Comparison of ENCODE assay signal across 10 cellular contexts in genomic region chr21:41954654-41955499, GRCh38. TPM values are rescaled to one million over a fixed set of nuclear protein-coding genes. Genes with fewer than 3 reads are reported as not detected.
DNase-seq lines count a peak whose midpoint lies in the region; ATAC-seq, FAIRE-seq and TF ChIP-seq lines count a peak whose summit lies in the region.
"Had no signal": no experiment of that assay in that cellular context is flagged by ENCODE, and none has a peak within 500 bp of the region (broad histone marks: within the 10 kb centered on the region; RNA-seq: fewer than 3 reads in every experiment).

No MANE protein-coding gene starts in this region.

- peaks cover 37% of the 10 kb centered on the region for H3K4me1 ChIP-seq in GM12878 (ENCODE audit: control insufficient read depth, insufficient read depth, low read length)

- H3K27ac Mint-ChIP-seq in CD4-positive, alpha-beta T cell = no peak overlapping the region
- H3K27ac Mint-ChIP-seq in nephron = peak overlapping the region; percentile 2 to 51 (median 11)

- no peak for TF ChIP-seq RAD21 in GM12878 (IDR thresholded peaks at IDR 0.05; ENCODE audit: insufficient read depth, low read depth, low read length)

- SMC1A ChIA-PET in GM12878 (lab: Charles Lee; ENCODE audit: uncharacterized antibody, unreplicated experiment) = interaction anchor here (1.2 to 1.4 kb wide), 5 partner anchors 12 to 162 kb away, joined by 3 to 4 read pairs (median 3); no protein-coding TSS in a partner anchor

- POLR2A ChIA-PET in CD4-positive, alpha-beta T cell (lab: Charles Lee) = interaction anchor here (0.6 kb wide), 1 partner anchor 115 kb away, joined by 3 read pairs; no protein-coding TSS in a partner anchor
- POLR2A ChIA-PET in GM12878 (lab: Charles Lee) = interaction anchor here (0.8 kb wide), 1 partner anchor 46 kb away, joined by 3 read pairs; no protein-coding TSS in a partner anchor

- H3K9ac ChIP-seq in GM12878 (ENCODE audit: control insufficient read depth, insufficient read depth, low read length) = 0 out of 2 replicates have a peak overlapping the region, but pooled peaks have one; percentile 24

- no peak for ATAC-seq in CD4-positive, alpha-beta T cell (ENCODE audit: poor library complexity)
- ATAC-seq in GM12878 = no peak

- intact Hi-C loops in CD4-positive, alpha-beta T cell (cut with DNase I, micrococcal nuclease) = no loop called here
- intact Hi-C loops in GM12878 (cut with micrococcal nuclease; ENCODE audit: unreplicated experiment) = loop anchor here (5.0 kb wide), 2 partner anchors 47 to 107 kb away; no protein-coding TSS in a partner anchor

- in situ Hi-C loops in GM12878 (cut with MboI) = no loop called here

- H2AFZ ChIP-seq in GM12878 (ENCODE audit: control insufficient read depth, low read depth, low read length) = no peak overlapping the region; the same call in 1 of the 2 replicates

- no peak overlapping the region for H3K4me3 ChIP-seq in GM12878

- H3K27me3 ChIP-seq in CD4-positive, alpha-beta T cell (ENCODE audit: control insufficient read depth, insufficient read depth, low read length) = no peaks in the 10 kb centered on the region
- H3K27me3 ChIP-seq in GM12878 (replicated peaks in 1 of 2; ENCODE audit: control insufficient read depth in 2 of 2, insufficient read depth in 2 of 2, low read length in 1 of 2) = no peaks in the 10 kb centered on the region

- TF ChIP-seq POLR2A in GM12878 (IDR thresholded peaks at IDR 0.05; ENCODE audit: low read depth, low read length) = no peak

- H3K4me1 Mint-ChIP-seq in CD4-positive, alpha-beta T cell (ENCODE audit: low read depth) = peaks cover 24% of the 10 kb centered on the region
- H3K4me1 Mint-ChIP-seq in nephron = peaks cover 45% of the 10 kb centered on the region

- CTCF ChIA-PET in CD4-positive, alpha-beta T cell (lab: Charles Lee) = no interaction called here
- CTCF ChIA-PET in GM12878 (lab: Yijun Ruan, JAX) = no interaction called here

- peak overlapping the region; percentile 18 for H3K4me3 Mint-ChIP-seq in CD4-positive, alpha-beta T cell
- H3K4me3 Mint-ChIP-seq in nephron = peak overlapping the region; percentile 33 to 58 (median 33)

- FAIRE-seq in HTR-8/SVneo (lab: Jason Lieb, UNC) = peak; percentile 99
- FAIRE-seq in GM12878 (lab: Jason Lieb, UNC) = peak; percentile 96

- H3K4me2 ChIP-seq in GM12878 (ENCODE audit: control insufficient read depth, insufficient read depth) = peak overlapping the region; percentile 92

- no peak for TF ChIP-seq CTCF in CD4-positive, alpha-beta T cell (IDR thresholded peaks at IDR 0.05)
- TF ChIP-seq CTCF in GM12878 (IDR thresholded peaks at IDR 0.05 in 2 of 3, conservative IDR thresholded peaks at IDR 0.05 in 1 of 3; ENCODE audit: control insufficient read depth in 2 of 3, extremely low read depth in 1 of 3, insufficient read depth in 1 of 3, low read depth in 3 of 3, low read length in 3 of 3) = no peak
- TF ChIP-seq CTCF in nephron (IDR thresholded peaks at IDR 0.05; ENCODE audit: unreplicated experiment in 3 of 3) = no peak

- no peak overlapping the region for H3K27ac ChIP-seq in CD4-positive, alpha-beta T cell (ENCODE audit: low read depth, low read length)
- peak overlapping the region; percentile 37; the same call in 1 of the 2 replicates for H3K27ac ChIP-seq in GM12878 (ENCODE audit: control insufficient read depth, insufficient read depth)

- DNase-seq in CD4-positive, alpha-beta T cell = no peak
- no peak for DNase-seq in HTR-8/SVneo (ENCODE audit: insufficient read length, low spot score)
- no peak for DNase-seq in GM12878 (ENCODE audit: low read depth, low spot score)
- DNase-seq in superior temporal gyrus (ENCODE audit: extremely low spot score) = no peak
- DNase-seq in NCI-H1105 (lab: John Stamatoyannopoulos, UW) = no peak
- no peak for DNase-seq in Ammon's horn (ENCODE audit: low spot score)
- no peak for DNase-seq in NCI-H2081 (lab: John Stamatoyannopoulos, UW)
- DNase-seq: DMS 273 treated with DMSO at 0.1 percent for 48 hours; effector CD4-positive, alpha-beta T cell had no signal

- H3K9me3 Mint-ChIP-seq in CD4-positive, alpha-beta T cell = no peaks in the 10 kb centered on the region
- H3K9me3 Mint-ChIP-seq in nephron = no peaks in the 10 kb centered on the region

- WGBS in GM12878 (ENCODE audit: insufficient coverage, insufficient replicate concordance, low lambda C conversion rate, missing lambda C conversion rate) = 85% methylated on average over 20 of the region's 20 CpGs

- peaks cover 22% of the 10 kb centered on the region for H3K27me3 Mint-ChIP-seq in CD4-positive, alpha-beta T cell
- peaks cover 8% of the 10 kb centered on the region for H3K27me3 Mint-ChIP-seq in nephron (ENCODE audit: low read depth)

- peaks cover 36% of the 10 kb centered on the region for H3K79me2 ChIP-seq in GM12878 (ENCODE audit: control insufficient read depth, insufficient read depth, low read length)

- RAD21 ChIA-PET in GM12878 (lab: Charles Lee; ENCODE audit: unreplicated experiment) = interaction anchor here (1.1 to 1.3 kb wide), 2 partner anchors 29 to 163 kb away, joined by 3 read pairs; no protein-coding TSS in a partner anchor

- no TSS peak for BruUV-seq in GM12878 (replicated peaks; lab: Mats Ljungman, UMichigan)

- H3K36me3 ChIP-seq in GM12878 (ENCODE audit: control insufficient read depth in 2 of 2, insufficient read depth in 2 of 2, low read length in 1 of 2) = no peaks in the 10 kb centered on the region

- no peaks in the 10 kb centered on the region for H3K36me3 Mint-ChIP-seq in CD4-positive, alpha-beta T cell (ENCODE audit: low read depth)
- H3K36me3 Mint-ChIP-seq in nephron (ENCODE audit: low read depth) = no peaks in the 10 kb centered on the region

- H3K9me3 ChIP-seq in CD4-positive, alpha-beta T cell (ENCODE audit: control insufficient read depth, low read length) = no peaks in the 10 kb centered on the region
- no peaks in the 10 kb centered on the region for H3K9me3 ChIP-seq in GM12878 (replicated peaks; ENCODE audit: control insufficient read depth, insufficient read depth, low read length)

- no peaks in the 10 kb centered on the region for H4K20me1 ChIP-seq in GM12878 (ENCODE audit: control insufficient read depth, insufficient read depth)

- TF ChIP-seq EP300 in GM12878 (IDR thresholded peaks at IDR 0.05; ENCODE audit: borderline replicate concordance in 1 of 2, control insufficient read depth in 1 of 2, low read depth in 2 of 2, low read length in 2 of 2) = no peak

TF ChIP-seq in GM12878, 131 proteins besides CTCF, POLR2A, EP300 and RAD21 (continues in another document):
- TF ChIP-seq, protein P1, sequence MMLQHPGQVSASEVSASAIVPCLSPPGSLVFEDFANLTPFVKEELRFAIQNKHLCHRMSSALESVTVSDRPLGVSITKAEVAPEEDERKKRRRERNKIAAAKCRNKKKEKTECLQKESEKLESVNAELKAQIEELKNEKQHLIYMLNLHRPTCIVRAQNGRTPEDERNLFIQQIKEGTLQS (IDR thresholded peaks at IDR 0.05; ENCODE audit: borderline replicate concordance, extremely low read depth, low read depth, low read length) = no peak
- TF ChIP-seq ZNF217 (IDR thresholded peaks at IDR 0.05) = no peak
- TF ChIP-seq SMAD5 (IDR thresholded peaks at IDR 0.05; ENCODE audit: low read depth) = no peak
- TF ChIP-seq, protein P2, sequence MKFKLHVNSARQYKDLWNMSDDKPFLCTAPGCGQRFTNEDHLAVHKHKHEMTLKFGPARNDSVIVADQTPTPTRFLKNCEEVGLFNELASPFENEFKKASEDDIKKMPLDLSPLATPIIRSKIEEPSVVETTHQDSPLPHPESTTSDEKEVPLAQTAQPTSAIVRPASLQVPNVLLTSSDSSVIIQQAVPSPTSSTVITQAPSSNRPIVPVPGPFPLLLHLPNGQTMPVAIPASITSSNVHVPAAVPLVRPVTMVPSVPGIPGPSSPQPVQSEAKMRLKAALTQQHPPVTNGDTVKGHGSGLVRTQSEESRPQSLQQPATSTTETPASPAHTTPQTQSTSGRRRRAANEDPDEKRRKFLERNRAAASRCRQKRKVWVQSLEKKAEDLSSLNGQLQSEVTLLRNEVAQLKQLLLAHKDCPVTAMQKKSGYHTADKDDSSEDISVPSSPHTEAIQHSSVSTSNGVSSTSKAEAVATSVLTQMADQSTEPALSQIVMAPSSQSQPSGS (IDR thresholded peaks at IDR 0.05; ENCODE audit: low read length) = no peak

RNA-seq across cellular contexts. Expression of gene C2CD2, which starts 1.1 kb away (rescaled TPM):
- 1 to 10 TPM; 8.2 to 8.8 TPM for total RNA-seq in CD4-positive, alpha-beta T cell
- 193 and 225 TPM in 2 replicates for total RNA-seq in GM12878 (2013; cell fraction: nucleolus; rRNA removed)
- total RNA-seq in GM12878 (2014; rRNA removed) = 13.0 and 13.7 TPM in 2 replicates
- total RNA-seq in GM12878 (2014; rRNA removed; fragmentation: Illumina TruSeq; extraction: Trizol) = 8.3 and 10.9 TPM in 2 replicates
- total RNA-seq in GM12878 (2021) = 11.2 and 11.6 TPM in 2 replicates
- polyA plus RNA-seq in GM12878 (2011; ENCODE audit: low read depth) = 4.4 TPM
- polyA plus RNA-seq in GM12878 (2011; rRNA removed) = 26.9 and 30.9 TPM in 2 replicates
- polyA plus RNA-seq in GM12878 (2011; cell fraction: cytosol; rRNA removed) = 22.6 and 26.7 TPM in 2 replicates
- polyA plus RNA-seq in GM12878 (2011; cell fraction: nucleus; rRNA removed) = 59.4 and 76.9 TPM in 2 replicates
- polyA plus RNA-seq in GM12878 (2012) = 7.7 and 13.4 TPM in 2 replicates
- 8.8 and 9.3 TPM in 2 replicates for polyA plus RNA-seq in GM12878 (2014; fragmentation: Illumina TruSeq; extraction: Trizol)
- polyA plus RNA-seq in GM12878 (2014; fragmentation: Nextera tagmentation; extraction: Ambion mirVana) = 1 to 10 TPM; 2.2 to 2.9 TPM
- 9.9 and 11.1 TPM in 2 replicates for polyA plus RNA-seq in GM12878 (2014; rRNA removed)
- 1 to 10 TPM; 2.5 to 4.9 TPM for polyA plus RNA-seq in GM12878 (2016; fragmentation: Nextera tagmentation; extraction: Ambion mirVana)
- 57.2 and 71.5 TPM in 2 replicates for polyA minus RNA-seq in GM12878 (2011; rRNA and poly(A)+ RNA removed)
- polyA minus RNA-seq in GM12878 (2011; cell fraction: cytosol; rRNA and poly(A)+ RNA removed) = 9.8 and 11.5 TPM in 2 replicates
- polyA minus RNA-seq in GM12878 (2011; cell fraction: nucleus; rRNA and poly(A)+ RNA removed) = 29.0 and 42.4 TPM in 2 replicates

RNA-seq across cellular contexts. Expression of gene ZBTB21, which starts 55.3 kb away (rescaled TPM):
- total RNA-seq in CD4-positive, alpha-beta T cell = 100 to 1,000 TPM; 132 to 139 TPM
- 28.7 and 28.9 TPM in 2 replicates for total RNA-seq in GM12878 (2013; cell fraction: nucleolus; rRNA removed)
- total RNA-seq in GM12878 (2014; rRNA removed) (8.5 and 9.8 TPM in 2 replicates), GM12878 (2014; rRNA removed; fragmentation: Illumina TruSeq; extraction: Trizol) (13.1 and 13.4 TPM in 2 replicates), GM12878 (2021) (17.9 and 21.6 TPM in 2 replicates)
- 6.1 TPM for polyA plus RNA-seq in GM12878 (2011; ENCODE audit: low read depth)
- polyA plus RNA-seq in GM12878 (2011; rRNA removed) (9.1 and 9.6 TPM in 2 replicates), GM12878 (2014; fragmentation: Illumina TruSeq; extraction: Trizol) (12.6 and 12.7 TPM in 2 replicates), GM12878 (2014; fragmentation: Nextera tagmentation; extraction: Ambion mirVana) (1 to 10 TPM; 1.8 to 2.3 TPM), GM12878 (2014; rRNA removed) (6.3 and 7.0 TPM in 2 replicates), GM12878 (2016; fragmentation: Nextera tagmentation; extraction: Ambion mirVana) (10 to 100 TPM; 11.3 to 13.9 TPM)
- polyA plus RNA-seq in GM12878 (2011; cell fraction: cytosol; rRNA removed) = 5.7 and 11.2 TPM in 2 replicates
- polyA plus RNA-seq in GM12878 (2011; cell fraction: nucleus; rRNA removed) = 12.9 and 18.3 TPM in 2 replicates
- 9.1 and 9.6 TPM in 2 replicates for polyA plus RNA-seq in GM12878 (2012)
- polyA minus RNA-seq in GM12878 (2011; rRNA and poly(A)+ RNA removed) = 14.7 and 15.7 TPM in 2 replicates
- polyA minus RNA-seq in GM12878 (2011; cell fraction: cytosol; rRNA and poly(A)+ RNA removed) = 6.4 and 8.6 TPM in 2 replicates
- 10.8 and 12.8 TPM in 2 replicates for polyA minus RNA-seq in GM12878 (2011; cell fraction: nucleus; rRNA and poly(A)+ RNA removed)

Comparison
In these comparisons a context has a peak if more than half of its experiments do, and no peak if none do; other contexts are left out.
1. RNA of gene ZBTB21, which starts 55.3 kb away (total RNA-seq): 132 to 139 TPM in CD4-positive, alpha-beta T cell; 8.5 to 28.9 TPM in GM12878; every median in the first group is over 4 times any median in the second.